In the genomic region with DNA sequence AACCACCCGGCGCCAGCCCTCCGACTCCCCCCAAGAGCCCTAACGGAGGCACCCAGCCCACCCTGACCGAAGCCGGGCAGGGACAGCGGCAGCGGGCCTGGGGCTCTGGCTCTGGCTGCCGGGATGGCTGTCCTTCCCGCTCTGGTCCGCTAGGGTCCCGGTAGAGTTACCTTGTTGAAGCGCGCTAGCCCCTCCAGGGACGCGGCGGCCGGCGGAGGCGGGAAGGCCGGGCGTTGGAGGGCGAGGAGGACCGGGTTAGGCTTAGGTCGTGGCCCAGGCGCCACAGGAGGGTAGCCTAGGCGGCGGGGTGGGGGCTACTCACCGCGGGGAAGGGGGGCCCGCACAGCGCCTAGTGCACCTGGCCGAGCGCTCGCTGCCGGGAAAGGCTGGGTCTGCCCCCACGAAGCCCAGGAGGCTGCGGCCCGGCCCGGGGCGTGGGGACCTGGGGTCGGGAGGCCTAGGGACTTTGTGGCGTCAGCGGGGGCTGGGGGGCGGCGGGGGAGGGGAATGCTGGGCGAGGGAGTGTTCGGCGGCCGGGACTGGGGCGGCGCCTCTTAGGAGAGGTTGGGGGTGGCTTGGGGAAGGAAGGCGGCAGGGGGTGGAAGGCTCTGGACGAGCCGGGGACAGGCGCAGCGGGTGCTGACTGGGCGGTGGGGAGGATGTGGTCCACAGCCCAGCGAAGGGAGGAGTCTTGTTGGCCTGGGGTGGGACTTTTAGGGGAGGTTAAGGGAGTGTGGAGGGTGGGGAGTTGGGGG, we compare ENCODE assay signal across 8 cellular contexts. TPM values are rescaled to one million over a fixed set of nuclear protein-coding genes. Genes with fewer than 3 reads are reported as not detected.
DNase-seq lines count a peak whose midpoint lies in the region; ATAC-seq and TF ChIP-seq lines count a peak whose summit lies in the region.

A gene with protein sequence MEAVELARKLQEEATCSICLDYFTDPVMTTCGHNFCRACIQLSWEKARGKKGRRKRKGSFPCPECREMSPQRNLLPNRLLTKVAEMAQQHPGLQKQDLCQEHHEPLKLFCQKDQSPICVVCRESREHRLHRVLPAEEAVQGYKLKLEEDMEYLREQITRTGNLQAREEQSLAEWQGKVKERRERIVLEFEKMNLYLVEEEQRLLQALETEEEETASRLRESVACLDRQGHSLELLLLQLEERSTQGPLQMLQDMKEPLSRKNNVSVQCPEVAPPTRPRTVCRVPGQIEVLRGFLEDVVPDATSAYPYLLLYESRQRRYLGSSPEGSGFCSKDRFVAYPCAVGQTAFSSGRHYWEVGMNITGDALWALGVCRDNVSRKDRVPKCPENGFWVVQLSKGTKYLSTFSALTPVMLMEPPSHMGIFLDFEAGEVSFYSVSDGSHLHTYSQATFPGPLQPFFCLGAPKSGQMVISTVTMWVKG (minus strand): TSS at position 645 of the 755 bp plus-strand sequence. CDS start 1,789 bp downstream, outside the sequence.

- H3K27ac ChIP-seq in A673 (ENCODE audit: low read depth, low read length, poor library complexity, severe bottlenecking) (no peak within 1 kb of the TSS), H9 (ENCODE audit: insufficient read length, low read depth, low read length) (no peak within 1 kb of the TSS), esophagus (ENCODE audit: low read depth in 2 of 2, low read length in 1 of 2) (no peak within 1 kb of the TSS), aorta (ENCODE audit: low read depth in 1 of 2, low read length in 2 of 2) (no peak within 1 kb of the TSS)

- H3K56ac ChIP-seq in H9 (ENCODE audit: insufficient read length, low read depth, low read length), result no peak within 1 kb of the TSS

- H4K8ac ChIP-seq in H9 (replicated peaks; ENCODE audit: insufficient read length, low read depth, low read length), result no peak within 1 kb of the TSS

- H3K4me3 ChIP-seq in A673 (ENCODE audit: low read depth, low read length, poor library complexity, severe bottlenecking), result peak within 1 kb of the TSS; percentile 49
- H3K4me3 ChIP-seq in esophagus (ENCODE audit: low read depth in 1 of 2, low read length in 2 of 2), result peak within 1 kb of the TSS; percentile 34 to 40
- H3K4me3 ChIP-seq in aorta (ENCODE audit: low read length in 2 of 2), result no peak within 1 kb of the TSS

- H2BK15ac ChIP-seq in H9 (ENCODE audit: low read depth, low read length), result no peak within 1 kb of the TSS

- H2AK5ac ChIP-seq in H9 (ENCODE audit: insufficient read length, low read length), result no peak within 1 kb of the TSS

- H3K27me3 ChIP-seq in A673 (replicated peaks; ENCODE audit: insufficient read depth, low read depth, low read length, poor library complexity) (peaks cover 4% of the 10 kb centered on the region), H9 (ENCODE audit: insufficient read depth, low read length) (peaks cover 23% of the 10 kb centered on the region; the same call in 1 of the 2 replicates), esophagus (ENCODE audit: control insufficient read depth in 1 of 2, insufficient read depth in 2 of 2, low read length in 2 of 2) (no peaks in the 10 kb centered on the region), aorta (ENCODE audit: control insufficient read depth in 1 of 2, insufficient read depth in 2 of 2, low read length in 1 of 2) (no peaks in the 10 kb centered on the region)

- H3K36me3 Mint-ChIP-seq in H9 (ENCODE audit: insufficient read depth in 1 of 3, low read depth in 3 of 3), result peaks cover 0 to 3% (median 2%) of the 10 kb centered on the region in 3 experiments; a peak in 4 of 7 replicates
- H3K36me3 Mint-ChIP-seq in nephron progenitor cell (ENCODE audit: low read depth), result peaks cover 16% of the 10 kb centered on the region

- H3K4me1 Mint-ChIP-seq in H9 (peaks cover 16 to 17% of the 10 kb centered on the region in 2 experiments), nephron progenitor cell (peaks cover 32% of the 10 kb centered on the region)

- no peak within 1 kb of the TSS for H4K5ac ChIP-seq in H9 (ENCODE audit: insufficient read length, low read depth, low read length)

- H3K9me3 Mint-ChIP-seq in H9 (0 out of 5 replicates have a peak, but pooled peaks cover 0 to 3% of the 10 kb centered on the region in 2 experiments), nephron progenitor cell (peaks cover 13% of the 10 kb centered on the region)

- H3K4ac ChIP-seq in H9 (ENCODE audit: low read depth, low read length), result no peak within 1 kb of the TSS

- WGBS in H9 (ENCODE audit: extremely low coverage, insufficient read length, low lambda C conversion rate), result no CpG with 5 or more reads among the region's 59 CpGs
- 1% methylated on average over 46 to 59 of the region's 59 CpGs for WGBS in esophagus, 2 donors
- 1% methylated on average over 56 to 59 of the region's 59 CpGs for WGBS in aorta, 2 donors

- no peak within 1 kb of the TSS for H3K27ac Mint-ChIP-seq in H9
- H3K27ac Mint-ChIP-seq in nephron progenitor cell, result no peak within 1 kb of the TSS

- H2BK20ac ChIP-seq in H9 (ENCODE audit: low read depth, low read length, poor library complexity, severe bottlenecking), result no peak within 1 kb of the TSS

- H3K18ac ChIP-seq in H9 (ENCODE audit: insufficient read length, low read depth, low read length), result no peak within 1 kb of the TSS

- no peaks in the 10 kb centered on the region for H3K79me1 ChIP-seq in H9 (ENCODE audit: insufficient read depth, low read depth, low read length, poor library complexity, severe bottlenecking)

- CTCF ChIA-PET in A673 (lab: Charles Lee), result no interaction called here

- H3K9me3 ChIP-seq in A673 (ENCODE audit: low read depth, low read length, poor library complexity, severe bottlenecking) (no peaks in the 10 kb centered on the region), H9 (ENCODE audit: control insufficient read depth, low read depth, low read length) (no peaks in the 10 kb centered on the region), esophagus (ENCODE audit: control insufficient read depth in 2 of 2, insufficient read depth in 1 of 2, low read depth in 1 of 2, low read length in 1 of 2) (no peaks in the 10 kb centered on the region), aorta (ENCODE audit: control insufficient read depth, low read length) (no peaks in the 10 kb centered on the region)

- no peak within 1 kb of the TSS for H3K23ac ChIP-seq in H9 (ENCODE audit: insufficient read length, low read depth, low read length)

- no peaks in the 10 kb centered on the region for H3K36me3 ChIP-seq in A673 (ENCODE audit: insufficient read depth, low read length, poor library complexity, severe bottlenecking)
- H3K36me3 ChIP-seq in esophagus (ENCODE audit: control insufficient read depth in 2 of 2, insufficient read depth in 2 of 2, low read length in 1 of 2), result no peaks in the 10 kb centered on the region
- no peaks in the 10 kb centered on the region for H3K36me3 ChIP-seq in aorta (ENCODE audit: control insufficient read depth in 1 of 2, insufficient read depth in 2 of 2, low read length in 1 of 2)

- no peak within 1 kb of the TSS for H2AFZ ChIP-seq in H9 (ENCODE audit: low read length)

- peak; percentile 38 for DNase-seq in A673 (ENCODE audit: low spot score)
- peak; percentile 70 for DNase-seq in H9
- peak; percentile 80 for DNase-seq in activated CD8-positive, alpha-beta memory T cell treated with anti-CD3 and anti-CD28 coated beads for 24 hours
- peak; percentile 82 for DNase-seq in nephron progenitor cell
- DNase-seq in aorta, result peak in 1 of 2 donors; percentile 78
- no peak for DNase-seq in NCI-H2029 (lab: John Stamatoyannopoulos, UW)

- H3K79me2 ChIP-seq in H9 (ENCODE audit: insufficient read depth, low read length), result no peaks in the 10 kb centered on the region

- H3K9ac ChIP-seq in H9 (ENCODE audit: extremely low read depth, insufficient read length, low read length), result no peak within 1 kb of the TSS

- BruUV-seq in A673 (replicated peaks; lab: Mats Ljungman, UMichigan), result no TSS peak

- intact Hi-C loops in A673 (cut with micrococcal nuclease; ENCODE audit: unreplicated experiment), result no loop called here
- intact Hi-C loops in aorta (cut with DNase I), result no loop called here

- TF ChIP-seq CTCF in A673 (conservative IDR thresholded peaks at IDR 0.05; ENCODE audit: low read depth, low read length), result peak; percentile 50
- TF ChIP-seq CTCF in H9 (conservative IDR thresholded peaks at IDR 0.05), result peak; percentile 65
- TF ChIP-seq CTCF in nephron progenitor cell (IDR thresholded peaks at IDR 0.05), result peak; percentile 52

- no peak within 1 kb of the TSS; the same call in 1 of the 2 replicates for H3K14ac ChIP-seq in H9 (ENCODE audit: insufficient read depth, low read length)

- no peak within 1 kb of the TSS for H2BK5ac ChIP-seq in H9 (ENCODE audit: insufficient read length, low read length)

- POLR2A ChIA-PET in A673 (lab: Charles Lee; ENCODE audit: low non-redundant PET), result no interaction called here

- peak within 1 kb of the TSS; percentile 21 for H3K4me2 ChIP-seq in H9 (ENCODE audit: insufficient read depth, insufficient read length, low read length)

- H4K91ac ChIP-seq in H9 (ENCODE audit: insufficient read length, low read depth, low read length), result no peak within 1 kb of the TSS

- peak; percentile 40 for ATAC-seq in aorta (ENCODE audit: low FRiP score)
- no peak for ATAC-seq in HG02840 (IDR thresholded peaks at IDR 0.05; ENCODE audit: low FRiP score, unreplicated experiment)

- H3K4me1 ChIP-seq in A673 (ENCODE audit: insufficient read depth, low read length, poor library complexity, severe bottlenecking), result peaks cover 15% of the 10 kb centered on the region
- no peaks in the 10 kb centered on the region for H3K4me1 ChIP-seq in H9 (ENCODE audit: insufficient read depth, low read length)
- H3K4me1 ChIP-seq in esophagus (ENCODE audit: control insufficient read depth in 2 of 2, insufficient read depth in 2 of 2, low read length in 1 of 2), result peaks cover 3 to 12% of the 10 kb centered on the region in 2 donors
- no peaks in the 10 kb centered on the region for H3K4me1 ChIP-seq in aorta (ENCODE audit: control insufficient read depth in 1 of 2, insufficient read depth in 2 of 2, low read length in 2 of 2)

- no peak within 1 kb of the TSS for H2BK12ac ChIP-seq in H9 (ENCODE audit: insufficient read length, low read depth, low read length)

- H4K20me1 ChIP-seq in H9 (ENCODE audit: control insufficient read depth, insufficient read depth, insufficient read length), result peaks cover 2% of the 10 kb centered on the region

- no peaks in the 10 kb centered on the region for H3K23me2 ChIP-seq in H9 (ENCODE audit: insufficient read length, low read depth, low read length, poor library complexity, severe bottlenecking)

- no peak within 1 kb of the TSS for H2BK120ac ChIP-seq in H9 (ENCODE audit: low read depth, low read length, poor library complexity, severe bottlenecking)

- H3T11ph ChIP-seq in H9 (ENCODE audit: low read length), result no peak within 1 kb of the TSS

- peak within 1 kb of the TSS; percentile 70 to 77 for H3K4me3 Mint-ChIP-seq in H9
- peak within 1 kb of the TSS; percentile 85 for H3K4me3 Mint-ChIP-seq in nephron progenitor cell

- H3K27me3 Mint-ChIP-seq in H9 (ENCODE audit: low read depth), result peaks cover 80% of the 10 kb centered on the region
- peaks cover 33% of the 10 kb centered on the region for H3K27me3 Mint-ChIP-seq in nephron progenitor cell (ENCODE audit: low read depth, poor library complexity)

RNA-seq across cellular contexts. Expression of the gene that starts here (rescaled TPM):
- total RNA-seq in A673 (2021) (0.54 and 0.72 TPM in 2 replicates), H9 (2021) (2.8 TPM in 2 replicates), aorta (1 to 10 TPM in 1 of 2 donors, under 1 TPM in 1; 0.62 to 2.5 TPM)
- polyA plus RNA-seq in esophagus (1 to 10 TPM; 1.1 to 1.8 TPM), aorta (not detected)

Comparison
In these comparisons a context has a peak if more than half of its experiments do, and no peak if none do; other contexts are left out.
1. Peak in DNase-seq and H3K4me3 ChIP-seq in A673; RNA of the gene not detected or under 1 TPM.
2. H3K4me3 ChIP-seq: peak in esophagus (2 of 2); none in aorta (0 of 2).
3. Peak in every context shown above with its lines, with median percentiles within 50 percentile points of each other: CTCF ChIP-seq.